Comparison of ENCODE assay signal across 8 cellular contexts in genomic region chr2:174681099-174681982, GRCh38.
A peak's percentile ranks its signal among the peaks of the same experiment; 100 is the strongest.
DNase-seq lines count a peak whose midpoint lies in the region; ATAC-seq, FAIRE-seq and TF ChIP-seq lines count a peak whose summit lies in the region.

No MANE protein-coding gene starts in this region.

- H3K27me3 ChIP-seq in AG04450 (ENCODE audit: control insufficient read depth, insufficient read depth, low read length) (peaks cover 3% of the 10 kb centered on the region), iPS-15b (ENCODE audit: control insufficient read depth, insufficient read depth, low read length) (peaks cover 48% of the 10 kb centered on the region), skeletal muscle tissue (ENCODE audit: control insufficient read depth in 3 of 3, insufficient read depth in 3 of 3, low read length in 3 of 3) (peaks cover 0 to 21% (median 20%) of the 10 kb centered on the region in 3 donors)

- FAIRE-seq in H54 (lab: Jason Lieb, UNC) = no peak

- peaks cover 70% of the 10 kb centered on the region for H3K4me1 Mint-ChIP-seq in activated naive CD8-positive, alpha-beta T cell treated with anti-CD3 and anti-CD28 coated beads for 36 hours

- H3K27me3 Mint-ChIP-seq in activated naive CD8-positive, alpha-beta T cell treated with anti-CD3 and anti-CD28 coated beads for 36 hours = no peaks in the 10 kb centered on the region

- no peaks in the 10 kb centered on the region for H3K9me3 ChIP-seq in AG04450 (ENCODE audit: control insufficient read depth, insufficient read depth, low read length)
- H3K9me3 ChIP-seq in iPS-15b (ENCODE audit: control insufficient read depth, insufficient read depth, low read length) = no peaks in the 10 kb centered on the region
- H3K9me3 ChIP-seq in skeletal muscle tissue (ENCODE audit: control insufficient read depth in 3 of 3, low read length in 3 of 3) = no peaks in the 10 kb centered on the region

- H3K36me3 Mint-ChIP-seq in activated naive CD8-positive, alpha-beta T cell treated with anti-CD3 and anti-CD28 coated beads for 36 hours = peaks cover 27% of the 10 kb centered on the region

- H3K9ac ChIP-seq in iPS-15b (ENCODE audit: low read depth, low read length) = peak overlapping the region; percentile 32
- peak overlapping the region; percentile 68 to 79 (median 77) for H3K9ac ChIP-seq in skeletal muscle tissue (ENCODE audit: low read depth in 1 of 3, low read length in 3 of 3)

- H3K4me1 ChIP-seq in iPS-15b (ENCODE audit: control insufficient read depth, insufficient read depth, low read length) (no peaks in the 10 kb centered on the region), skeletal muscle tissue (ENCODE audit: control insufficient read depth in 3 of 3, insufficient read depth in 3 of 3, low read length in 3 of 3) (peaks cover 9 to 24% (median 18%) of the 10 kb centered on the region in 3 donors)

- H3K36me3 ChIP-seq in iPS-15b (ENCODE audit: control insufficient read depth, insufficient read depth, low read length) (no peaks in the 10 kb centered on the region), skeletal muscle tissue (ENCODE audit: control insufficient read depth in 3 of 3, insufficient read depth in 3 of 3, low read length in 3 of 3) (no peaks in the 10 kb centered on the region)

- CTCF ChIA-PET in AG04450 (lab: Charles Lee) = interaction anchor here (0.6 to 8.4 kb wide), 6 partner anchors 9 to 303 kb away, joined by 3 to 146 read pairs (median 4); no protein-coding TSS in a partner anchor

- POLR2A ChIA-PET in AG04450 (lab: Yijun Ruan, JAX) = no interaction called here

- no peak for TF ChIP-seq POLR2A in H54 (IDR thresholded peaks at IDR 0.05; ENCODE audit: low read depth, low read length)

- no peaks in the 10 kb centered on the region for H3K9me3 Mint-ChIP-seq in activated naive CD8-positive, alpha-beta T cell treated with anti-CD3 and anti-CD28 coated beads for 36 hours

- H3K4me3 ChIP-seq in AG04450 (ENCODE audit: low read depth, low read length) (peak overlapping the region; percentile 83), iPS-15b (ENCODE audit: low read depth, low read length) (peak overlapping the region; percentile 58), skeletal muscle tissue (ENCODE audit: low read length in 3 of 3) (peak overlapping the region; percentile 71 to 80 (median 73))

- peak overlapping the region; percentile 82 for H3K4me3 Mint-ChIP-seq in activated naive CD8-positive, alpha-beta T cell treated with anti-CD3 and anti-CD28 coated beads for 36 hours

- TF ChIP-seq CTCF in AG04450 (IDR thresholded peaks at IDR 0.05; ENCODE audit: low read depth, low read length) = no peak

- ATAC-seq in activated CD4-positive, CD25-positive, alpha-beta regulatory T cell treated with anti-CD3 and anti-CD28 coated beads, Interleukin-2, amount 50 U/mL, for 24 hours = no peak

- DNase-seq in AG04450 (ENCODE audit: low read depth, low spot score) = no peak
- peak; percentile 38 for DNase-seq in H54 (ENCODE audit: insufficient read length, low spot score)
- DNase-seq in activated naive CD8-positive, alpha-beta T cell treated with anti-CD3 and anti-CD28 coated beads for 36 hours = no peak
- DNase-seq in NCI-H2081 treated with DMSO at 0.1 percent for 48 hours (lab: John Stamatoyannopoulos, UW) = no peak
- DNase-seq in NCI-H510A (lab: John Stamatoyannopoulos, UW) = no peak

- no peak overlapping the region for H3K27ac ChIP-seq in AG04450 (ENCODE audit: low read depth, low read length)
- peak overlapping the region; percentile 73 for H3K27ac ChIP-seq in skeletal muscle tissue (ENCODE audit: low read depth, low read length)

- peak overlapping the region; percentile 79 for H3K27ac Mint-ChIP-seq in activated naive CD8-positive, alpha-beta T cell treated with anti-CD3 and anti-CD28 coated beads for 36 hours
